Comparison of ENCODE assay signal across 17 cellular contexts in the genomic region with DNA sequence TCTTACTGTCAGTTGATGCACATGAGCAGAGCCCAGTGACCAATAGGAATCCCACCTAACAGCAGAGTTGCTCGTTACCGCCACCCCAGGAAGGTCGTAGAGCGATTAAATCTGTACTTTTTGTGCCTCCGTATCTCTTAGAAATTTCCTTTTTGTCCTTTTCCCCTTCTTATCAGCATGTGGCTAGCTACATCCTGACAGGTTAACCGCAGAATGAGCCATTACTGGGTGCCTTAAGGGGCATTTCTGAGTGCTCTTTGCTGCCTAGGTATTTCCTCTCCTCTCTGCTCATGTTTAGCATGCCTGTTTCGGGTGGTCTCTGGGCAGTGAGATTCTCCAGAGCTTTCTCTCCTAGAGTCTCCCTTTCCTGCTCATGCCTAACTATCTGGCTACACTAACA.
DNase-seq lines count a peak whose midpoint lies in the region; ATAC-seq and TF ChIP-seq lines count a peak whose summit lies in the region.
"Had no signal": no experiment of that assay in that cellular context is flagged by ENCODE, and none has a peak within 500 bp of the region (broad histone marks: within the 10 kb centered on the region; RNA-seq: fewer than 3 reads in every experiment).

No MANE protein-coding gene starts in this region.

- H3K4me1 Mint-ChIP-seq in GM23338 = no peaks in the 10 kb centered on the region
- H3K4me1 Mint-ChIP-seq in mesothelial cell of epicardium = peaks cover 14% of the 10 kb centered on the region
- no peaks in the 10 kb centered on the region for H3K4me1 Mint-ChIP-seq in neural progenitor cell

- H3K4me1 ChIP-seq in GM23338 (ENCODE audit: insufficient read depth) (0 out of 2 replicates have a peak, but pooled peaks cover 3% of the 10 kb centered on the region), upper lobe of left lung (no peaks in the 10 kb centered on the region), neural progenitor cell (no peaks in the 10 kb centered on the region)

- H2AFZ ChIP-seq in GM23338 = peak overlapping the region; percentile 7; the same call in 1 of the 2 replicates
- no peak overlapping the region for H2AFZ ChIP-seq in neural progenitor cell (replicated peaks)
- H2AFZ ChIP-seq: PC-9 had no signal

- 62 to 65% methylated on average over 7 of the region's 7 CpGs for WGBS in upper lobe of left lung, 2 donors

- H3K9me3 ChIP-seq in upper lobe of left lung = no peaks in the 10 kb centered on the region
- H3K9me3 ChIP-seq in neural progenitor cell (ENCODE audit: low read depth) = no peaks in the 10 kb centered on the region

- peak in 1 of 2 experiments; percentile 19; a peak in 1 of 4 replicates for TF ChIP-seq CTCF in GM23338 (conservative IDR thresholded peaks at IDR 0.05; ENCODE audit: low read depth in 2 of 2)
- no peak for TF ChIP-seq CTCF in mesothelial cell of epicardium (IDR thresholded peaks at IDR 0.05; ENCODE audit: unreplicated experiment)
- no peak for TF ChIP-seq CTCF in upper lobe of left lung (IDR thresholded peaks at IDR 0.05)
- TF ChIP-seq CTCF in neural progenitor cell (IDR thresholded peaks at IDR 0.05) = no peak

- H3F3A ChIP-seq in GM23338 (replicated peaks; ENCODE audit: low read depth) (no peaks in the 10 kb centered on the region), neural progenitor cell (ENCODE audit: low read depth) (no peaks in the 10 kb centered on the region)

- H3K36me3 Mint-ChIP-seq in GM23338 (ENCODE audit: low read depth) = no peaks in the 10 kb centered on the region; the same call in 2 of the 3 replicates
- no peaks in the 10 kb centered on the region for H3K36me3 Mint-ChIP-seq in mesothelial cell of epicardium
- no peaks in the 10 kb centered on the region for H3K36me3 Mint-ChIP-seq in neural progenitor cell

- H3K9me3 Mint-ChIP-seq in GM23338 = no peaks in the 10 kb centered on the region
- H3K9me3 Mint-ChIP-seq in mesothelial cell of epicardium = no peaks in the 10 kb centered on the region
- no peaks in the 10 kb centered on the region for H3K9me3 Mint-ChIP-seq in neural progenitor cell
- H3K9me3 Mint-ChIP-seq: T-helper 1 cell treated with Interleukin-12 subunit alpha and Interleukin-12 subunit beta and Interleukin-4 antibody, amounts not matched to agents 30 μg/mL and 1 μg/mL, for 36 hours had no signal

- in situ Hi-C loops in KBM-7 (cut with MboI; ENCODE audit: low pct_unique_long_range_greater_than_20kb, low sequenced_read_pairs) = no loop called here
- in situ Hi-C loops in SK-MEL-5 (cut with HindIII; ENCODE audit: low pct_unique_long_range_greater_than_20kb, low sequenced_read_pairs) = no loop called here

- H4K20me1 ChIP-seq in GM23338 (replicated peaks; ENCODE audit: insufficient read depth) (no peaks in the 10 kb centered on the region), neural progenitor cell (ENCODE audit: low read depth) (no peaks in the 10 kb centered on the region)

- no peak for TF ChIP-seq EP300 in upper lobe of left lung (IDR thresholded peaks at IDR 0.05)

- H3K27ac Mint-ChIP-seq in GM23338 (no peak overlapping the region), mesothelial cell of epicardium (no peak overlapping the region), neural progenitor cell (no peak overlapping the region)
- H3K27ac Mint-ChIP-seq: T-helper 1 cell treated with Interleukin-12 subunit alpha and Interleukin-12 subunit beta and Interleukin-4 antibody, amounts not matched to agents 30 μg/mL and 1 μg/mL, for 36 hours had no signal

- H3K27me3 Mint-ChIP-seq in GM23338 (ENCODE audit: insufficient read depth, low read depth, poor library complexity) (no peaks in the 10 kb centered on the region), mesothelial cell of epicardium (ENCODE audit: low read depth) (no peaks in the 10 kb centered on the region), neural progenitor cell (ENCODE audit: insufficient read depth, low read depth) (no peaks in the 10 kb centered on the region)

- H3K4me2 ChIP-seq in GM23338 (no peak overlapping the region), neural progenitor cell (no peak overlapping the region)
- H3K4me2 ChIP-seq: PC-9 had no signal

- H3K27me3 ChIP-seq in GM23338 (ENCODE audit: insufficient read depth) = no peaks in the 10 kb centered on the region
- H3K27me3 ChIP-seq in upper lobe of left lung = no peaks in the 10 kb centered on the region
- H3K27me3 ChIP-seq in neural progenitor cell = no peaks in the 10 kb centered on the region

- H3K4me3 ChIP-seq in GM23338 (no peak overlapping the region), upper lobe of left lung (no peak overlapping the region), neural progenitor cell (no peak overlapping the region)
- H3K4me3 ChIP-seq: K562, PC-9 had no signal

- DNase-seq in GM23338 (ENCODE audit: low spot score) = peak; percentile 3
- peak; percentile 37 for DNase-seq in KBM-7
- DNase-seq in SK-MEL-5 (ENCODE audit: low read depth, low spot score) = peak; percentile 20
- DNase-seq in mesothelial cell of epicardium (ENCODE audit: low spot score in 2 of 2, unreplicated experiment in 2 of 2) = no peak
- no peak for DNase-seq in upper lobe of left lung
- DNase-seq in neural progenitor cell (ENCODE audit: low spot score) = no peak
- DNase-seq: COR-L47, NCI-H1092, NCI-H1694 treated with DMSO at 0.1 percent for 48 hours, NCI-H69, PC-9 had no signal

- H3K36me3 ChIP-seq in GM23338 (ENCODE audit: insufficient read depth) (no peaks in the 10 kb centered on the region), upper lobe of left lung (no peaks in the 10 kb centered on the region), neural progenitor cell (no peaks in the 10 kb centered on the region)

- H3K4me3 Mint-ChIP-seq in GM23338 = no peak overlapping the region
- peak overlapping the region; percentile 37 for H3K4me3 Mint-ChIP-seq in mesothelial cell of epicardium
- no peak overlapping the region for H3K4me3 Mint-ChIP-seq in neural progenitor cell
- H3K4me3 Mint-ChIP-seq: T-helper 1 cell treated with Interleukin-12 subunit alpha and Interleukin-12 subunit beta and Interleukin-4 antibody, amounts not matched to agents 30 μg/mL and 1 μg/mL, for 36 hours had no signal

- H3K27ac ChIP-seq in GM23338 (ENCODE audit: low read depth) = no peak overlapping the region
- no peak overlapping the region for H3K27ac ChIP-seq in upper lobe of left lung
- H3K27ac ChIP-seq in neural progenitor cell = no peak overlapping the region
- H3K27ac ChIP-seq: C4-2B, HL-60, PC-9 had no signal

- H3K9me2 ChIP-seq in GM23338 (ENCODE audit: insufficient read depth) = no peaks in the 10 kb centered on the region

- no peaks in the 10 kb centered on the region for H3K79me2 ChIP-seq in GM23338 (replicated peaks; ENCODE audit: insufficient read depth)
- H3K79me2 ChIP-seq in neural progenitor cell (ENCODE audit: low read depth) = no peaks in the 10 kb centered on the region

- no peak for TF ChIP-seq POLR2A in upper lobe of left lung (IDR thresholded peaks at IDR 0.05)

- ATAC-seq in GM23338 = no peak
- ATAC-seq in upper lobe of left lung (ENCODE audit: low FRiP score in 2 of 2) = no peak
- ATAC-seq in GM21515 (IDR thresholded peaks at IDR 0.05; ENCODE audit: unreplicated experiment) = no peak
- ATAC-seq in HG02759 (IDR thresholded peaks at IDR 0.05; ENCODE audit: unreplicated experiment) = no peak
- ATAC-seq: K562 had no signal

- H3K9ac ChIP-seq in neural progenitor cell = no peak overlapping the region

TF ChIP-seq in GM23338, 12 proteins besides CTCF, POLR2A, EP300 and RAD21 (continues in another document):
- TF ChIP-seq NANOG (IDR thresholded peaks at IDR 0.05; ENCODE audit: borderline replicate concordance) (no peak), EZH2 (IDR thresholded peaks at IDR 0.05; ENCODE audit: low read depth, unreplicated experiment) (no peak), CREB1 (CRISPR knock-in tag; IDR thresholded peaks at IDR 0.05; ENCODE audit: low read depth) (no peak), REST (IDR thresholded peaks at IDR 0.05; ENCODE audit: unreplicated experiment) (no peak), ZNF331 (CRISPR knock-in tag; IDR thresholded peaks at IDR 0.05; ENCODE audit: low read depth) (no peak), JUNB (IDR thresholded peaks at IDR 0.05; ENCODE audit: unreplicated experiment) (no peak), ZNF114 (CRISPR knock-in tag; IDR thresholded peaks at IDR 0.05) (no peak), POLR2AphosphoS5 (IDR thresholded peaks at IDR 0.05; ENCODE audit: low read depth) (no peak), EZH2phosphoT487 (IDR thresholded peaks at IDR 0.05; ENCODE audit: unreplicated experiment) (no peak)
- TF ChIP-seq, protein P1, sequence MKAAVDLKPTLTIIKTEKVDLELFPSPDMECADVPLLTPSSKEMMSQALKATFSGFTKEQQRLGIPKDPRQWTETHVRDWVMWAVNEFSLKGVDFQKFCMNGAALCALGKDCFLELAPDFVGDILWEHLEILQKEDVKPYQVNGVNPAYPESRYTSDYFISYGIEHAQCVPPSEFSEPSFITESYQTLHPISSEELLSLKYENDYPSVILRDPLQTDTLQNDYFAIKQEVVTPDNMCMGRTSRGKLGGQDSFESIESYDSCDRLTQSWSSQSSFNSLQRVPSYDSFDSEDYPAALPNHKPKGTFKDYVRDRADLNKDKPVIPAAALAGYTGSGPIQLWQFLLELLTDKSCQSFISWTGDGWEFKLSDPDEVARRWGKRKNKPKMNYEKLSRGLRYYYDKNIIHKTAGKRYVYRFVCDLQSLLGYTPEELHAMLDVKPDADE (IDR thresholded peaks at IDR 0.05) = no peak

Comparison
In these comparisons a context has a peak if more than half of its experiments do, and no peak if none do; other contexts are left out.
1. DNase-seq: peak in GM23338 (single experiment), KBM-7 (single experiment) and SK-MEL-5 (single experiment); none in mesothelial cell of epicardium (0 of 2), upper lobe of left lung (0 of 2) and neural progenitor cell (single experiment).